ENCODE assay signal across 20 cellular contexts in the genomic region with DNA sequence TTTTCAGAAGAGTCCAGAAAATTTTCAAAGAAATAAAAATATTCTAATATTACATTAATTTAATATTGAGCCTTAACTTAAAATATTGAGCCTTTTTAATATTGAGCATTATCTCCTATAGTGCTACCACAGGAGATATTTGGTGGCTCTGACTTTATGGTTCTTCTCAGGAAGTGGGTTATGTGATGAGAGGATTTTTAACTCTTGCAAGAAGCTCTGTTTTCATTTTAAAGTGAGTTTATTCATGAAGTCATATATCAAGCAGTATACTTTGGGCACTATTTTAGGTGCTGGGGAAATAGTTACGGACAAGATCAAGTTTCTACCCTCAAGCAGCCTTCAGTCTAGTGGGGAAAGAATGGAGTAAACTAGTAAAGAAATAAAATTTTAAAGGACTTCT. TPM values are rescaled to one million over a fixed set of nuclear protein-coding genes. Genes with fewer than 3 reads are reported as not detected.
DNase-seq lines count a peak whose midpoint lies in the region; ATAC-seq and TF ChIP-seq lines count a peak whose summit lies in the region.
"Had no signal": no experiment of that assay in that cellular context is flagged by ENCODE, and none has a peak within 500 bp of the region (broad histone marks: within the 10 kb centered on the region; RNA-seq: fewer than 3 reads in every experiment).

No MANE protein-coding gene starts in this region.

- H3K4me3 Mint-ChIP-seq in activated CD4-positive, alpha-beta T cell treated with anti-CD3 and anti-CD28 coated beads, Interleukin-2, amount 10 ng/mL, durations not matched to agents 7 days and 5 days, result peak overlapping the region; percentile 47
- H3K4me3 Mint-ChIP-seq in GM23338, result no peak overlapping the region
- peak overlapping the region; percentile 60 for H3K4me3 Mint-ChIP-seq in activated T-helper 1 cell treated with anti-CD3 and anti-CD28 coated beads, Interleukin-12 subunit alpha, Interleukin-12 subunit beta, Interleukin-2, Interleukin-4 antibody, amounts not matched to agents 30 ng/mL and 10 ng/mL and 1 ng/mL, durations not matched to agents 14 hours and 24 hours and 36 hours
- H3K4me3 Mint-ChIP-seq in natural killer cell, result peak overlapping the region; percentile 94

- H3K4me2 ChIP-seq in GM23338, result no peak overlapping the region

- TF ChIP-seq CTCF in GM23338 (conservative IDR thresholded peaks at IDR 0.05; ENCODE audit: low read depth in 2 of 2), result no peak
- no peak for TF ChIP-seq CTCF in natural killer cell (IDR thresholded peaks at IDR 0.05)

- no peaks in the 10 kb centered on the region for H3K36me3 ChIP-seq in GM23338 (ENCODE audit: insufficient read depth)
- H3K36me3 ChIP-seq: heart left ventricle, left ventricle myocardium inferior, uterus had no signal

- no peak overlapping the region for H3K4me3 ChIP-seq in GM23338
- H3K4me3 ChIP-seq: heart left ventricle, left ventricle myocardium inferior, uterus had no signal

- no peaks in the 10 kb centered on the region for H3K79me2 ChIP-seq in GM23338 (replicated peaks; ENCODE audit: insufficient read depth)

- no peaks in the 10 kb centered on the region for H3F3A ChIP-seq in GM23338 (replicated peaks; ENCODE audit: low read depth)

- H3K27me3 ChIP-seq in GM23338 (ENCODE audit: insufficient read depth), result no peaks in the 10 kb centered on the region
- H3K27me3 ChIP-seq: heart left ventricle, uterus had no signal

- peaks cover 81% of the 10 kb centered on the region for H3K4me1 Mint-ChIP-seq in activated CD4-positive, alpha-beta T cell treated with anti-CD3 and anti-CD28 coated beads, Interleukin-2, amount 10 ng/mL, durations not matched to agents 7 days and 5 days
- H3K4me1 Mint-ChIP-seq in GM23338 (no peaks in the 10 kb centered on the region), natural killer cell (peaks cover 83 to 88% of the 10 kb centered on the region in 2 donors)
- peaks cover 88% of the 10 kb centered on the region for H3K4me1 Mint-ChIP-seq in activated T-helper 1 cell treated with anti-CD3 and anti-CD28 coated beads, Interleukin-12 subunit alpha, Interleukin-12 subunit beta, Interleukin-2, Interleukin-4 antibody, amounts not matched to agents 30 ng/mL and 10 ng/mL and 1 ng/mL, durations not matched to agents 14 hours and 24 hours and 36 hours (ENCODE audit: low read depth)

- peaks cover 18% of the 10 kb centered on the region for H3K9me3 Mint-ChIP-seq in activated CD4-positive, alpha-beta T cell treated with anti-CD3 and anti-CD28 coated beads, Interleukin-2, amount 10 ng/mL, durations not matched to agents 7 days and 5 days
- H3K9me3 Mint-ChIP-seq in GM23338, result no peaks in the 10 kb centered on the region
- H3K9me3 Mint-ChIP-seq in activated T-helper 1 cell treated with anti-CD3 and anti-CD28 coated beads, Interleukin-12 subunit alpha, Interleukin-12 subunit beta, Interleukin-2, Interleukin-4 antibody, amounts not matched to agents 30 ng/mL and 10 ng/mL and 1 ng/mL, durations not matched to agents 14 hours and 24 hours and 36 hours, result peaks cover 17% of the 10 kb centered on the region
- no peaks in the 10 kb centered on the region for H3K9me3 Mint-ChIP-seq in natural killer cell
- H3K9me3 Mint-ChIP-seq: IgD-negative memory B cell had no signal

- POLR2A ChIA-PET in activated CD4-positive, alpha-beta T cell treated with anti-CD3 and anti-CD28 coated beads, Interleukin-2, amount 10 ng/mL, durations not matched to agents 7 days and 5 days (lab: Charles Lee), result interaction anchor here (0.6 kb wide), 1 partner anchor 9 kb away, joined by 4 read pairs; no protein-coding TSS in a partner anchor

- H3K27me3 Mint-ChIP-seq in activated CD4-positive, alpha-beta T cell treated with anti-CD3 and anti-CD28 coated beads, Interleukin-2, amount 10 ng/mL, durations not matched to agents 7 days and 5 days, result no peaks in the 10 kb centered on the region
- peaks cover 2% of the 10 kb centered on the region for H3K27me3 Mint-ChIP-seq in GM23338 (ENCODE audit: insufficient read depth, low read depth, poor library complexity)
- no peaks in the 10 kb centered on the region for H3K27me3 Mint-ChIP-seq in activated T-helper 1 cell treated with anti-CD3 and anti-CD28 coated beads, Interleukin-12 subunit alpha, Interleukin-12 subunit beta, Interleukin-2, Interleukin-4 antibody, amounts not matched to agents 30 ng/mL and 10 ng/mL and 1 ng/mL, durations not matched to agents 14 hours and 24 hours and 36 hours (ENCODE audit: insufficient read depth)
- H3K27me3 Mint-ChIP-seq in natural killer cell (ENCODE audit: low read depth in 2 of 2), result no peaks in the 10 kb centered on the region
- H3K27me3 Mint-ChIP-seq: IgD-negative memory B cell had no signal

- peak overlapping the region; percentile 64; the same call in 1 of the 2 replicates for H2AFZ ChIP-seq in GM23338

- no peaks in the 10 kb centered on the region for H3K9me2 ChIP-seq in GM23338 (ENCODE audit: insufficient read depth)

- H3K4me1 ChIP-seq in GM23338 (ENCODE audit: insufficient read depth), result no peaks in the 10 kb centered on the region

- CTCF ChIA-PET in activated CD4-positive, alpha-beta T cell treated with anti-CD3 and anti-CD28 coated beads, Interleukin-2, amount 10 ng/mL, durations not matched to agents 7 days and 5 days (lab: Charles Lee), result interaction anchor here (0.6 to 2.4 kb wide), 6 partner anchors 9 to 61 kb away, joined by 3 to 11 read pairs (median 6); no protein-coding TSS in a partner anchor

- DNase-seq in activated CD4-positive, alpha-beta T cell treated with anti-CD3 and anti-CD28 coated beads, Interleukin-2, amount 10 ng/mL, durations not matched to agents 7 days and 5 days, result no peak
- DNase-seq in activated CD4-positive, alpha-beta T cell treated with anti-CD3 and anti-CD28 coated beads, Interleukin-2, amount 50 U/mL, for 1 hour, result no peak
- DNase-seq in GM23338 (ENCODE audit: low spot score), result no peak
- DNase-seq in activated T-helper 1 cell treated with anti-CD3 and anti-CD28 coated beads, Interleukin-12 subunit alpha, Interleukin-12 subunit beta, Interleukin-2, Interleukin-4 antibody, amounts not matched to agents 30 ng/mL and 10 ng/mL and 1 ng/mL, durations not matched to agents 14 hours and 24 hours and 36 hours (ENCODE audit: low spot score), result no peak
- no peak for DNase-seq in natural killer cell
- DNase-seq in NCI-H2196 treated with DMSO at 0.1 percent for 48 hours (lab: John Stamatoyannopoulos, UW; ENCODE audit: unreplicated experiment), result no peak
- DNase-seq in ecto neural progenitor cell (ENCODE audit: low spot score), result no peak
- no peak for DNase-seq in SW 1271 (lab: John Stamatoyannopoulos, UW)
- DNase-seq: DMS153; HCEC 1CT; heart left ventricle; left ventricle myocardium inferior; NCI-H345; NK-92 treated with Interleukin-12 subunit alpha and Interleukin-12 subunit beta, amount 100 ng/mL, for 24 hours; RPMI8226; small intestine; stimulated activated CD4-positive, alpha-beta T cell treated with anti-CD3 and anti-CD28 coated beads, Interleukin-4, amount 100 ng/mL, for 1 hour; uterus had no signal

- intact Hi-C loops in activated T-helper 1 cell treated with anti-CD3 and anti-CD28 coated beads, Interleukin-12 subunit alpha, Interleukin-12 subunit beta, Interleukin-2, Interleukin-4 antibody, amounts not matched to agents 30 ng/mL and 10 ng/mL and 1 ng/mL, durations not matched to agents 14 hours and 24 hours and 36 hours (cut with micrococcal nuclease), result loop anchor here (5.0 to 10.0 kb wide), 2 partner anchors 1370 to 1708 kb away; partner anchors contain the start of genes EIF2A and SERP1
- intact Hi-C loops in natural killer cell (cut with micrococcal nuclease), result loop anchor here (5.0 kb wide), 1 partner anchor 58 kb away; no protein-coding TSS in a partner anchor

- H3K36me3 Mint-ChIP-seq in activated CD4-positive, alpha-beta T cell treated with anti-CD3 and anti-CD28 coated beads, Interleukin-2, amount 10 ng/mL, durations not matched to agents 7 days and 5 days (ENCODE audit: low read depth), result peaks cover 60% of the 10 kb centered on the region
- H3K36me3 Mint-ChIP-seq in GM23338 (ENCODE audit: low read depth) (no peaks in the 10 kb centered on the region), natural killer cell (no peaks in the 10 kb centered on the region)
- peaks cover 38% of the 10 kb centered on the region for H3K36me3 Mint-ChIP-seq in activated T-helper 1 cell treated with anti-CD3 and anti-CD28 coated beads, Interleukin-12 subunit alpha, Interleukin-12 subunit beta, Interleukin-2, Interleukin-4 antibody, amounts not matched to agents 30 ng/mL and 10 ng/mL and 1 ng/mL, durations not matched to agents 14 hours and 24 hours and 36 hours (ENCODE audit: low read depth)

- no peak overlapping the region for H3K27ac ChIP-seq in GM23338 (ENCODE audit: low read depth)
- H3K27ac ChIP-seq: left ventricle myocardium inferior, uterus had no signal

- no peak for ATAC-seq in GM23338
- peak in 1 of 3 donors; percentile 20 for ATAC-seq in natural killer cell
- ATAC-seq: heart left ventricle, SK-N-SH treated with all-trans-retinoic acid at 6 μM for 48 hours had no signal

- peak overlapping the region; percentile 74 for H3K27ac Mint-ChIP-seq in activated CD4-positive, alpha-beta T cell treated with anti-CD3 and anti-CD28 coated beads, Interleukin-2, amount 10 ng/mL, durations not matched to agents 7 days and 5 days
- H3K27ac Mint-ChIP-seq in GM23338, result no peak overlapping the region
- H3K27ac Mint-ChIP-seq in activated T-helper 1 cell treated with anti-CD3 and anti-CD28 coated beads, Interleukin-12 subunit alpha, Interleukin-12 subunit beta, Interleukin-2, Interleukin-4 antibody, amounts not matched to agents 30 ng/mL and 10 ng/mL and 1 ng/mL, durations not matched to agents 14 hours and 24 hours and 36 hours, result peak overlapping the region; percentile 94
- H3K27ac Mint-ChIP-seq in natural killer cell, result peak overlapping the region; percentile 79 to 96

- no peaks in the 10 kb centered on the region for H4K20me1 ChIP-seq in GM23338 (replicated peaks; ENCODE audit: insufficient read depth)

TF ChIP-seq in GM23338, 12 proteins besides CTCF, POLR2A, EP300 and RAD21 (continues in another document):
- TF ChIP-seq EZH2phosphoT487 (IDR thresholded peaks at IDR 0.05; ENCODE audit: unreplicated experiment), result no peak

RNA-seq across cellular contexts. Expression of gene MBNL1, which starts 13.4 kb away (rescaled TPM):
- 100 to 1,000 TPM; 437 to 559 TPM for total RNA-seq in activated CD4-positive, alpha-beta T cell treated with anti-CD3 and anti-CD28 coated beads, Interleukin-2, amount 10 ng/mL, durations not matched to agents 7 days and 5 days
- total RNA-seq in GM23338 (2014; rRNA removed; shearing (Covaris generic)), result 15.7 and 23.2 TPM in 2 replicates
- polyA plus RNA-seq in GM23338 (2016; fragmentation: Nextera tagmentation; extraction: Ambion mirVana), result 8.4 and 9.4 TPM in 2 replicates
- total RNA-seq in activated T-helper 1 cell treated with anti-CD3 and anti-CD28 coated beads, Interleukin-12 subunit alpha, Interleukin-12 subunit beta, Interleukin-2, Interleukin-4 antibody, amounts not matched to agents 30 ng/mL and 10 ng/mL and 1 ng/mL, durations not matched to agents 14 hours and 24 hours and 36 hours, result 295 and 308 TPM in 2 replicates
- 100 to 1,000 TPM; 600 to 704 (median 607) TPM for total RNA-seq in natural killer cell

Comparison
In these comparisons a context has a peak if more than half of its experiments do, and no peak if none do; other contexts are left out.
1. RNA of gene MBNL1, which starts 13.4 kb away (total RNA-seq): 600 to 704 TPM in natural killer cell, 437 to 559 TPM in activated CD4-positive, alpha-beta T cell treated with anti-CD3 and anti-CD28 coated beads, Interleukin-2, amount 10 ng/mL, durations not matched to agents 7 days and 5 days and 295 to 308 TPM in activated T-helper 1 cell treated with anti-CD3 and anti-CD28 coated beads, Interleukin-12 subunit alpha, Interleukin-12 subunit beta, Interleukin-2, Interleukin-4 antibody, amounts not matched to agents 30 ng/mL and 10 ng/mL and 1 ng/mL, durations not matched to agents 14 hours and 24 hours and 36 hours; 15.7 to 23.2 TPM in GM23338; every median in the first group is over 10 times any median in the second.